Comparison of ENCODE assay signal across 8 cellular contexts in genomic region chr1:37778654-37779053, GRCh38. TPM values are rescaled to one million over a fixed set of nuclear protein-coding genes. Genes with fewer than 3 reads are reported as not detected.
"Had no signal": no experiment of that assay in that cellular context is flagged by ENCODE, and none has a peak within 500 bp of the region (broad histone marks: within the 10 kb centered on the region; RNA-seq: fewer than 3 reads in every experiment).

No MANE protein-coding gene starts in this region.

- H3K36me3 ChIP-seq: HAP-1 had no signal

- H3K9me3 ChIP-seq: HAP-1 had no signal

- H3K4me1 ChIP-seq: HAP-1 had no signal

- DNase-seq: H7, KBM-7 had no signal

- H2AFZ ChIP-seq: GM23338 had no signal

- FAIRE-seq: HTR-8/SVneo had no signal

- H3K9ac ChIP-seq: KMS-11 had no signal

- ATAC-seq: GM23338 had no signal

- H3K27ac ChIP-seq: KMS-11 had no signal

- H3K4me2 ChIP-seq: GM23338, KMS-11 had no signal

- H3K4me3 ChIP-seq: GM23338, HAP-1 had no signal

RNA-seq across cellular contexts. Expression of gene EPHA10, which starts 13.7 kb away (rescaled TPM):
- total RNA-seq: H4 had no signal
- polyA plus RNA-seq: IgD-negative memory B cell had no signal
